In the genomic region with DNA sequence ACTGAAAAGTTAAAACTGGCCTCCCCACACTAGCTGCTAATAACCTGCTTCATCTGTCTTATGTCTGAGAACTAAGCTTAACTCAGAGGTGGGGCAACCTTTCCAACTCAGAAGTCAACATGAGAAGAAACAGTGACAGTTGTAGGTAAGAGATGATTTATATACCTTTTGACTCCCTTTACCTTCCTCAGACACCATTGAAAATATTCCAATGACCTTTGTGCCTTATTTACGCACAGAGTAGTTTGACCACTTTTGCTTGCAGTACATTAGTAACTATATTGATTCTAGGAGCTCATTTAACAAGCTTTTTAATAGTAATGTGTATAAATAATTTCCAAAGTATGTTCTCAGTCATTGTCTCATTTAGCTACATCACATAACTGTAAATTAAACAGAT, we compare ENCODE assay signal across 22 cellular contexts.
"Had no signal": no experiment of that assay in that cellular context is flagged by ENCODE, and none has a peak within 500 bp of the region (broad histone marks: within the 10 kb centered on the region; RNA-seq: fewer than 3 reads in every experiment).

No MANE protein-coding gene starts in this region.

- ATAC-seq: left cardiac atrium; left lung; lower lobe of right lung; naive thymus-derived CD8-positive, alpha-beta T cell; pancreas; right cardiac atrium; sciatic nerve; stimulated activated effector memory CD8-positive, alpha-beta T cell treated with anti-CD3 and anti-CD28 coated beads, Interleukin-12 subunit alpha, Interleukin-12 subunit beta, amount 100 ng/mL, for 72 hours had no signal

- H3K27ac ChIP-seq: left lung, lower lobe of right lung, pancreas, prostate gland, skin epidermis, spleen, suprapubic skin, tibial nerve, uterus had no signal

- H3K9me3 ChIP-seq: left lung, lower lobe of right lung, pancreas, prostate gland, spleen, suprapubic skin, tibial nerve, uterus had no signal

- H3K4me3 ChIP-seq: left lung, lower lobe of right lung, pancreas, prostate gland, skin epidermis, spleen, suprapubic skin, tibial nerve, uterus had no signal

- H3K36me3 ChIP-seq: left lung, lower lobe of right lung, pancreas, prostate gland, spleen, suprapubic skin, tibial nerve, uterus had no signal

- H3K27me3 ChIP-seq: left lung, pancreas, spleen, tibial nerve, uterus had no signal

- H3K4me1 ChIP-seq: left lung, lower lobe of right lung, pancreas, prostate gland, spleen, suprapubic skin, tibial nerve, uterus had no signal

- DNase-seq: kidney glomerular epithelial cell; left cardiac atrium; left lung; lower lobe of right lung; mammary epithelial cell; mesenchymal stem cell; naive thymus-derived CD8-positive, alpha-beta T cell; nucleus accumbens; pancreas; posterior cingulate gyrus; retina; right cardiac atrium; spleen; stimulated activated CD4-positive, alpha-beta T cell treated with anti-CD3 and anti-CD28 coated beads, Interleukin-4, amount 100 ng/mL, for 24 hours; stimulated activated naive CD4-positive, alpha-beta T cell; uterus had no signal
